Comparison of ENCODE assay signal across 8 cellular contexts in genomic region chr1:196660912-196661311, GRCh38. TPM values are rescaled to one million over a fixed set of nuclear protein-coding genes. Genes with fewer than 3 reads are reported as not detected.
DNase-seq lines count a peak whose midpoint lies in the region; ATAC-seq and FAIRE-seq lines count a peak whose summit lies in the region.

No MANE protein-coding gene starts in this region.

- WGBS in right cardiac atrium = 13% methylated on average over 4 of the region's 4 CpGs
- 10 to 19% (median 15%) methylated on average over 4 of the region's 4 CpGs for WGBS in small intestine, 3 donors

- ATAC-seq in GM18502 (IDR thresholded peaks at IDR 0.05; ENCODE audit: poor library complexity, unreplicated experiment) (peak; percentile 82), HG02884 (IDR thresholded peaks at IDR 0.05; ENCODE audit: unreplicated experiment) (peak; percentile 81), right cardiac atrium (peak in 1 of 2 donors; percentile 60)

- H3K4me3 ChIP-seq in adipocyte (ENCODE audit: low read length) = peak overlapping the region; percentile 74
- peak overlapping the region; percentile 38 for H3K4me3 ChIP-seq in right cardiac atrium (ENCODE audit: low read length)
- H3K4me3 ChIP-seq in small intestine (ENCODE audit: low read depth in 1 of 2, low read length in 2 of 2) = no peak overlapping the region

- intact Hi-C loops in right cardiac atrium (cut with DNase I) = loop anchor here in 1 of 4 donors (10.0 kb wide), 1 partner anchor 516 kb away; no protein-coding TSS in a partner anchor

- H3K9ac ChIP-seq in adipocyte (ENCODE audit: low read length) = peak overlapping the region; percentile 52

- FAIRE-seq in small intestine (lab: Jason Lieb, UNC) = peak; percentile 72

- DNase-seq in ACHN = peak; percentile 55
- DNase-seq in NCI-H1694 treated with DMSO at 0.1 percent for 48 hours (lab: John Stamatoyannopoulos, UW) = peak; percentile 27
- DNase-seq in adipocyte (ENCODE audit: low read depth) = peak; percentile 83
- no peak for DNase-seq in right cardiac atrium
- peak; percentile 26 for DNase-seq in small intestine
- DNase-seq in activated naive CD4-positive, alpha-beta T cell (lab: John Stamatoyannopoulos, UW) = no peak

- peaks cover 4% of the 10 kb centered on the region for H3K36me3 ChIP-seq in adipocyte (ENCODE audit: control insufficient read depth, insufficient read depth, low read length, severe bottlenecking)
- H3K36me3 ChIP-seq in small intestine (ENCODE audit: control insufficient read depth in 2 of 2, insufficient read depth in 2 of 2, low read length in 2 of 2) = no peaks in the 10 kb centered on the region

- in situ Hi-C loops in ACHN (cut with HindIII; ENCODE audit: low pct_ligation_motif_present, low pct_unique_long_range_greater_than_20kb, low sequenced_read_pairs) = no loop called here

- H3K27me3 ChIP-seq in adipocyte (replicated peaks; ENCODE audit: control insufficient read depth, insufficient read depth, low read length) (no peaks in the 10 kb centered on the region), right cardiac atrium (ENCODE audit: control insufficient read depth, insufficient read depth) (no peaks in the 10 kb centered on the region), small intestine (ENCODE audit: control insufficient read depth in 2 of 2, insufficient read depth in 2 of 2, low read length in 2 of 2) (no peaks in the 10 kb centered on the region)

- H3K9me3 ChIP-seq in adipocyte (ENCODE audit: control insufficient read depth, low read length) (no peaks in the 10 kb centered on the region), right cardiac atrium (ENCODE audit: control insufficient read depth, low read length) (no peaks in the 10 kb centered on the region), small intestine (ENCODE audit: control insufficient read depth, low read depth) (no peaks in the 10 kb centered on the region)

- H3K4me1 ChIP-seq in adipocyte (ENCODE audit: control insufficient read depth, insufficient read depth, low read length) = peaks cover 12% of the 10 kb centered on the region
- no peaks in the 10 kb centered on the region for H3K4me1 ChIP-seq in right cardiac atrium (ENCODE audit: control insufficient read depth, insufficient read depth, low read length)
- H3K4me1 ChIP-seq in small intestine (ENCODE audit: control insufficient read depth in 2 of 2, insufficient read depth in 1 of 2, low read depth in 1 of 2, low read length in 1 of 2) = no peaks in the 10 kb centered on the region

- no peak overlapping the region for H3K27ac ChIP-seq in right cardiac atrium (ENCODE audit: low read length)
- H3K27ac ChIP-seq in small intestine (ENCODE audit: low read depth in 1 of 2, low read length in 1 of 2) = no peak overlapping the region

RNA-seq across cellular contexts. Expression of gene CFH, which starts 9.1 kb away (rescaled TPM):
- 100 to 1,000 TPM; 163 to 462 (median 339) TPM for total RNA-seq in right cardiac atrium
- polyA plus RNA-seq in right cardiac atrium (127 TPM), small intestine (10 to 100 TPM in 1 of 3 donors, 1 to 10 TPM in 1, under 1 TPM in 1; 0.89 to 52.9 (median 7.6) TPM)

RNA-seq across cellular contexts. Expression of gene KCNT2, which starts 52.7 kb away (rescaled TPM):
- 1 to 10 TPM; 2.7 to 7.1 (median 4.7) TPM for total RNA-seq in right cardiac atrium
- 1.9 TPM for polyA plus RNA-seq in right cardiac atrium
- under 1 TPM in 2 of 3 donors, not detected in 1; 0.27 to 0.61 TPM for polyA plus RNA-seq in small intestine

Comparison
In these comparisons a context has a peak if more than half of its experiments do, and no peak if none do; other contexts are left out.
1. DNase-seq: peak in ACHN (single experiment), NCI-H1694 treated with DMSO at 0.1 percent for 48 hours (single experiment), adipocyte (single experiment) and small intestine (single experiment); none in right cardiac atrium (0 of 3) and activated naive CD4-positive, alpha-beta T cell (0 of 4).
2. H3K4me3 ChIP-seq: peak in adipocyte (single experiment) and right cardiac atrium (single experiment); none in small intestine (0 of 2).